In the genomic region with DNA sequence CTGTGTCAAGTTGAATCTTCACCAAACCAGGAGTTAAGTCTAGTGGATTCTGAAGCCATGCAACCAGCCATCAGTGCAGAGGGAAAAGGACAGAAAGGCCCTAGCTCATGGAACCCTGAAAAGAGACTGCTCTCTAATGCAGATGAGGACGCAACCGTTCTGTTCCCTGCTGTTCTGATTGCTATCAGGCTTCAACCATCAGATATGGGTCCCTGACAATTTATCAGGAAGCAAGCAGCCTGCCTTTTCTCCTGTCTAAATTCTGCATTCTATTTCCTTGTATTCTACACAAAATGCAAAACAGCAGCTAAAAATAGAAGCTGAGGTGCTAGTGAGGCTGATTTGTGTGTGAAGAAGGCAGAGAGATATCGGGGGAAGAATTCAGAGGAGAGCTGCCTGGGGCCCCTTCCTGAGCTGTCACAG, we compare ENCODE assay signal across 16 cellular contexts.
DNase-seq lines count a peak whose midpoint lies in the region; ATAC-seq and TF ChIP-seq lines count a peak whose summit lies in the region.
"Had no signal": no experiment of that assay in that cellular context is flagged by ENCODE, and none has a peak within 500 bp of the region (broad histone marks: within the 10 kb centered on the region; RNA-seq: fewer than 3 reads in every experiment).

No MANE protein-coding gene starts in this region.

- H3K27me3 ChIP-seq in IMR-90 (ENCODE audit: control insufficient read depth, insufficient read depth, low read length), result no peaks in the 10 kb centered on the region
- H3K27me3 ChIP-seq in subcutaneous abdominal adipose tissue (ENCODE audit: control insufficient read depth in 5 of 5, insufficient read depth in 4 of 5, low read length in 5 of 5), result no peaks in the 10 kb centered on the region
- H3K27me3 ChIP-seq: heart right ventricle, spleen had no signal

- H2BK5ac ChIP-seq in IMR-90 (ENCODE audit: low read depth, low read length, poor library complexity, severe bottlenecking), result no peak overlapping the region

- peak overlapping the region; percentile 49 for H3K4ac ChIP-seq in IMR-90 (ENCODE audit: low read depth, low read length)

- H3K27me3 Mint-ChIP-seq in glutamatergic neuron (ENCODE audit: unreplicated experiment), result peaks cover 2% of the 10 kb centered on the region
- H3K27me3 Mint-ChIP-seq in activated CD4-positive, alpha-beta memory T cell treated with anti-CD3 and anti-CD28 coated beads for 36 hours, result no peaks in the 10 kb centered on the region

- peaks cover 13% of the 10 kb centered on the region for H3K9me1 ChIP-seq in IMR-90 (ENCODE audit: insufficient read depth, low read length)

- peak overlapping the region; percentile 10 for H3K27ac Mint-ChIP-seq in glutamatergic neuron (ENCODE audit: unreplicated experiment)
- no peak overlapping the region for H3K27ac Mint-ChIP-seq in activated CD4-positive, alpha-beta memory T cell treated with anti-CD3 and anti-CD28 coated beads for 36 hours
- H3K27ac Mint-ChIP-seq: stimulated activated naive CD8-positive, alpha-beta T cell treated with anti-CD3 and anti-CD28 coated beads, Interleukin-15, Interleukin-2, amounts not matched to agents 100 ng/mL and 50 ng/mL, for 24 hours; T-helper 2 cell treated with Interferon-gamma antibody and Interleukin-4, amounts not matched to agents 5 μg/mL and 100 μg/mL, for 36 hours had no signal

- no peak overlapping the region for H3K4me2 ChIP-seq in IMR-90 (ENCODE audit: low read depth, low read length)

- peak overlapping the region; percentile 72; the same call in 1 of the 2 replicates for H2BK20ac ChIP-seq in IMR-90 (ENCODE audit: low read depth, low read length)

- H2AK9ac ChIP-seq in IMR-90 (replicated peaks; ENCODE audit: low read depth, low read length, poor library complexity), result no peak overlapping the region

- in situ Hi-C loops in IMR-90 (cut with MboI; ENCODE audit: low sequenced_read_pairs), result no loop called here

- 0 out of 2 replicates have a peak overlapping the region, but pooled peaks have one; percentile 55 for H3K23ac ChIP-seq in IMR-90 (ENCODE audit: low read depth, low read length)

- H4K8ac ChIP-seq in IMR-90 (ENCODE audit: low read depth in 2 of 2, low read length in 2 of 2), result peak overlapping the region in 1 of 2 experiments; percentile 19; a peak in 1 of 4 replicates

- H3K4me1 ChIP-seq in IMR-90 (ENCODE audit: control insufficient read depth, insufficient read depth, low read length), result peaks cover 25% of the 10 kb centered on the region
- peaks cover 14 to 48% (median 35%) of the 10 kb centered on the region in 5 donors for H3K4me1 ChIP-seq in subcutaneous abdominal adipose tissue (ENCODE audit: control insufficient read depth in 5 of 5, insufficient read depth in 5 of 5, low read length in 5 of 5)

- H3K79me1 ChIP-seq in IMR-90 (ENCODE audit: low read depth in 1 of 2, low read length in 2 of 2), result peaks cover 3 to 28% of the 10 kb centered on the region in 2 experiments; a peak in 2 of 4 replicates

- H3K4me1 Mint-ChIP-seq in glutamatergic neuron (ENCODE audit: low read depth, unreplicated experiment), result peaks cover 41% of the 10 kb centered on the region
- peaks cover 2% of the 10 kb centered on the region for H3K4me1 Mint-ChIP-seq in activated CD4-positive, alpha-beta memory T cell treated with anti-CD3 and anti-CD28 coated beads for 36 hours (ENCODE audit: low read depth)

- H3K9ac ChIP-seq in IMR-90 (ENCODE audit: low read depth, low read length), result no peak overlapping the region
- H3K9ac ChIP-seq in SK-N-MC (ENCODE audit: insufficient read length), result no peak overlapping the region
- peak overlapping the region in 2 of 5 donors; percentile 4 to 61 for H3K9ac ChIP-seq in subcutaneous abdominal adipose tissue (ENCODE audit: low read length in 5 of 5)

- no peak for TF ChIP-seq POLR2A in IMR-90 (IDR thresholded peaks at IDR 0.05; ENCODE audit: low read depth, low read length)

- WGBS in IMR-90 (ENCODE audit: extremely low coverage in 2 of 2, insufficient read length in 1 of 2), 2 experiments, result 44% methylated on average over 3 of the region's 3 CpGs; no CpG with 5 or more reads in 1 of the 2 experiments

- TF ChIP-seq CTCF in IMR-90 (conservative IDR thresholded peaks at IDR 0.05; ENCODE audit: low read depth, low read length) (no peak), glutamatergic neuron (IDR thresholded peaks at IDR 0.05; ENCODE audit: partially characterized antibody, unreplicated experiment) (no peak)

- DNase-seq in IMR-90 (no peak), SK-N-MC (ENCODE audit: low read depth, low spot score) (no peak), glutamatergic neuron (no peak), cortex of kidney (lab: John Stamatoyannopoulos, UW) (no peak), NCI-H1694 treated with DMSO at 0.1 percent for 48 hours (lab: John Stamatoyannopoulos, UW) (no peak)
- no peak for DNase-seq in activated CD4-positive, alpha-beta memory T cell treated with anti-CD3 and anti-CD28 coated beads for 36 hours
- DNase-seq: activated CD4-positive, alpha-beta T cell treated with anti-CD3 and anti-CD28 coated beads, Interleukin-2, amount 50 U/mL, for 1 hour; activated T-cell treated with anti-CD3 and anti-CD28 coated beads, Interleukin-2, amount 50 U/mL, for 48 hours; heart right ventricle; NCI-H2029; spleen had no signal

- H4K5ac ChIP-seq in IMR-90 (ENCODE audit: low read depth, low read length), result no peak overlapping the region

- H3K9me3 ChIP-seq in IMR-90 (ENCODE audit: control insufficient read depth, insufficient read depth, low read length) (no peaks in the 10 kb centered on the region), SK-N-MC (ENCODE audit: low read depth, low read length) (no peaks in the 10 kb centered on the region), subcutaneous abdominal adipose tissue (ENCODE audit: control insufficient read depth in 5 of 5, low read length in 5 of 5) (no peaks in the 10 kb centered on the region)
- H3K9me3 ChIP-seq: heart right ventricle, spleen had no signal

- H2AFZ ChIP-seq in IMR-90 (replicated peaks; ENCODE audit: low read length, poor library complexity), result no peak overlapping the region

- CTCF ChIA-PET in IMR-90 (lab: Yijun Ruan, JAX), result interaction anchor here (1.1 to 1.4 kb wide), 2 partner anchors 50 to 70 kb away, joined by 3 to 4 read pairs; no protein-coding TSS in a partner anchor
- CTCF ChIA-PET in activated CD4-positive, alpha-beta memory T cell treated with anti-CD3 and anti-CD28 coated beads for 36 hours (lab: Charles Lee), result interaction anchor here (1.2 kb wide), 1 partner anchor 50 kb away, joined by 4 read pairs; no protein-coding TSS in a partner anchor

- BruUV-seq in IMR-90 (replicated peaks; lab: Mats Ljungman, UMichigan), result no TSS peak

- H2BK15ac ChIP-seq in IMR-90 (ENCODE audit: low read depth, low read length), result peak overlapping the region; percentile 26; the same call in 2 of the 3 replicates

- H4K20me1 ChIP-seq in IMR-90 (ENCODE audit: insufficient read depth, low read length), result no peaks in the 10 kb centered on the region

- peak overlapping the region; percentile 3; the same call in 1 of the 2 replicates for H3K18ac ChIP-seq in IMR-90 (ENCODE audit: low read depth, low read length)

- dilution Hi-C loops in IMR-90 (cut with HindIII; ENCODE audit: low sequenced_read_pairs, unreplicated experiment), result no loop called here

- H3K14ac ChIP-seq in IMR-90 (replicated peaks; ENCODE audit: low read depth, low read length), result peak overlapping the region; percentile 43

- no peak overlapping the region for H3K56ac ChIP-seq in IMR-90 (ENCODE audit: extremely low read depth, insufficient read depth, low read length)

- POLR2A ChIA-PET in IMR-90 (lab: Charles Lee; ENCODE audit: unreplicated experiment), result no interaction called here
- POLR2A ChIA-PET in activated CD4-positive, alpha-beta memory T cell treated with anti-CD3 and anti-CD28 coated beads for 36 hours (lab: Charles Lee), result no interaction called here

- no peak for TF ChIP-seq RAD21 in IMR-90 (IDR thresholded peaks at IDR 0.05; ENCODE audit: low read length)

- no peak for ATAC-seq in IMR-90 (ENCODE audit: low read depth)
- ATAC-seq: heart right ventricle had no signal

- H3K27ac ChIP-seq in IMR-90 (ENCODE audit: insufficient read depth, low read length) (no peak overlapping the region), SK-N-MC (0 out of 2 replicates have a peak overlapping the region, but pooled peaks have one; percentile 12), subcutaneous abdominal adipose tissue (ENCODE audit: low read depth, low read length) (peak overlapping the region; percentile 90)
- H3K27ac ChIP-seq: C4-2B, RWPE1, spleen had no signal

- peak overlapping the region; percentile 26 for H3K4me3 Mint-ChIP-seq in glutamatergic neuron (ENCODE audit: unreplicated experiment)
- no peak overlapping the region for H3K4me3 Mint-ChIP-seq in activated CD4-positive, alpha-beta memory T cell treated with anti-CD3 and anti-CD28 coated beads for 36 hours
- H3K4me3 Mint-ChIP-seq: stimulated activated naive CD8-positive, alpha-beta T cell treated with anti-CD3 and anti-CD28 coated beads, Interleukin-15, Interleukin-2, amounts not matched to agents 100 ng/mL and 50 ng/mL, for 24 hours; T-helper 2 cell treated with Interferon-gamma antibody and Interleukin-4, amounts not matched to agents 5 μg/mL and 100 μg/mL, for 36 hours had no signal

- H3K36me3 Mint-ChIP-seq in glutamatergic neuron (ENCODE audit: unreplicated experiment), result no peaks in the 10 kb centered on the region
- H3K36me3 Mint-ChIP-seq in activated CD4-positive, alpha-beta memory T cell treated with anti-CD3 and anti-CD28 coated beads for 36 hours, result no peaks in the 10 kb centered on the region

- H2BK120ac ChIP-seq in IMR-90 (ENCODE audit: low read depth, low read length), result peak overlapping the region; percentile 58

- intact Hi-C loops in IMR-90 (cut with micrococcal nuclease), result no loop called here
- intact Hi-C loops in activated CD4-positive, alpha-beta memory T cell treated with anti-CD3 and anti-CD28 coated beads for 36 hours (cut with micrococcal nuclease), result no loop called here

- no peak overlapping the region for H3K4me3 ChIP-seq in IMR-90 (ENCODE audit: insufficient read depth, low read depth, low read length)
- 0 out of 2 replicates have a peak overlapping the region, but pooled peaks have one; percentile 8 for H3K4me3 ChIP-seq in SK-N-MC
- H3K4me3 ChIP-seq in subcutaneous abdominal adipose tissue (ENCODE audit: low read depth in 1 of 5, low read length in 5 of 5), result no peak overlapping the region
- H3K4me3 ChIP-seq: heart right ventricle, spleen had no signal

- H4K91ac ChIP-seq in IMR-90 (ENCODE audit: insufficient read depth, low read depth, low read length), result no peak overlapping the region

- H3K36me3 ChIP-seq in IMR-90 (ENCODE audit: control insufficient read depth, insufficient read depth, low read length), result no peaks in the 10 kb centered on the region
- no peaks in the 10 kb centered on the region for H3K36me3 ChIP-seq in SK-N-MC (ENCODE audit: insufficient read depth, low read length)
- no peaks in the 10 kb centered on the region for H3K36me3 ChIP-seq in subcutaneous abdominal adipose tissue (ENCODE audit: control insufficient read depth in 5 of 5, insufficient read depth in 5 of 5, low read length in 5 of 5)
- H3K36me3 ChIP-seq: heart right ventricle, spleen had no signal

- no peak overlapping the region for H2AK5ac ChIP-seq in IMR-90 (ENCODE audit: low read depth, low read length)

- H3K9me3 Mint-ChIP-seq in glutamatergic neuron (ENCODE audit: unreplicated experiment), result peaks cover 9% of the 10 kb centered on the region
- H3K9me3 Mint-ChIP-seq in activated CD4-positive, alpha-beta memory T cell treated with anti-CD3 and anti-CD28 coated beads for 36 hours, result no peaks in the 10 kb centered on the region
- H3K9me3 Mint-ChIP-seq: stimulated activated naive CD8-positive, alpha-beta T cell treated with anti-CD3 and anti-CD28 coated beads, Interleukin-15, Interleukin-2, amounts not matched to agents 100 ng/mL and 50 ng/mL, for 24 hours; T-helper 2 cell treated with Interferon-gamma antibody and Interleukin-4, amounts not matched to agents 5 μg/mL and 100 μg/mL, for 36 hours had no signal
